In the genomic region with DNA sequence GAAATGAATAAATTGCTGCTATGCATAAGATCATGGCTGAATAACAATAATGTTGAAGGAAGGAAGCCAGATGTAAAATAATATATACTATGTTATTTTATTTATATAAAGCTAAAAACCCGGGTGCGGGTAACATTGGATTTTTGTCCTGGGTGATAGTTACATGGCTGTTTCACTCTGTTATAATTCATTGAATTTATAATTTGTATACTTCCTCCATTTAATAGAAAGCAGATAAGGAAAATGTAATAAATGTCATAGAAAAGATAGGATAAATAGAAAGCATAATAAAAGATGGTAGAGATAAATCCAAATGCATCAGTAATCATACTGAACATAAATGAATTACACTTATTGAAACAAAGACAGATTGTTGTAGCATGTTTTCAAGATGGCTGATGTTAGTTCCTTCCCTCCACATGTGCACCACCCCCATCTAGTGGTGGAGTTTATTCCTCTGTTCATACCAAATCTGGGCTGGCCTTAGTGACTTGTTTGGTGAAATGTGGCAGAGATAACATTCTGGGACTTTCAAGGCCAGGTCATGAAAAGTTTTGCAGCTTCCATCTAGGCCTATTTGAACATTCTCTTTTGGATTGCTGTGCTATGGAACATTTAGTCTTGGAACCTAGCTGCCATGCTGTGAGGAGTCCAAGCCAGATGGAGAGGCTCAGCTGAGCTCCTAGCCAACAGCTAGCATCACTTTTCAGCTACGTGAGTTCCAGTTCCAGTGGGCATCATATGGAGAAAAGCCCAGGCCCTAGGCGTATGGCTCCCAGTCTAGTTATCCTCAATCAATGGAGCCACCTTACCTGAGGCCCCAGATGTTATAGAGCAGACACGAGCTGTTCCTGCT, we compare ENCODE assay signal across 8 cellular contexts. TPM values are rescaled to one million over a fixed set of nuclear protein-coding genes. Genes with fewer than 3 reads are reported as not detected.
DNase-seq lines count a peak whose midpoint lies in the region; ATAC-seq and TF ChIP-seq lines count a peak whose summit lies in the region.

No MANE protein-coding gene starts in this region.

- H3K27me3 ChIP-seq in ascending aorta = no peaks in the 10 kb centered on the region
- H3K27me3 ChIP-seq in neuronal stem cell (ENCODE audit: control insufficient read depth in 3 of 3, insufficient read depth in 3 of 3, low read depth in 1 of 3, low read length in 3 of 3) = no peaks in the 10 kb centered on the region

- no peak overlapping the region for H3K4ac ChIP-seq in neuronal stem cell (ENCODE audit: low read length)

- no peak overlapping the region for H4K91ac ChIP-seq in neuronal stem cell (ENCODE audit: low read depth, low read length, poor library complexity)

- peak; percentile 97 for ATAC-seq in T-helper 17 cell

- H3K4me1 ChIP-seq in ascending aorta = no peaks in the 10 kb centered on the region
- no peaks in the 10 kb centered on the region for H3K4me1 ChIP-seq in neuronal stem cell (ENCODE audit: control insufficient read depth in 2 of 2, insufficient read depth in 1 of 2, low read depth in 1 of 2, low read length in 2 of 2)

- H3K27me3 Mint-ChIP-seq in T-helper 17 cell = no peaks in the 10 kb centered on the region

- no peak overlapping the region for H2AFZ ChIP-seq in neuronal stem cell (ENCODE audit: low read length)

- WGBS in neuronal stem cell (ENCODE audit: extremely low coverage in 2 of 2, insufficient read length in 2 of 2, insufficient replicate concordance in 1 of 2), 2 donors = no CpG with 5 or more reads among the region's 5 CpGs

- H3K9me3 ChIP-seq in T-helper 17 cell (ENCODE audit: control insufficient read depth, low read length, poor library complexity, severe bottlenecking) (no peaks in the 10 kb centered on the region), ascending aorta (no peaks in the 10 kb centered on the region), neuronal stem cell (replicated peaks in 1 of 2; ENCODE audit: control insufficient read depth in 2 of 2, insufficient read depth in 1 of 2, low read depth in 1 of 2, low read length in 2 of 2) (peaks cover 10 to 22% of the 10 kb centered on the region in 2 donors)

- H2BK120ac ChIP-seq in neuronal stem cell (ENCODE audit: low read depth, low read length) = no peak overlapping the region

- DNase-seq in NCI-H2196 (lab: John Stamatoyannopoulos, UW; ENCODE audit: unreplicated experiment) (peak; percentile 26), NCI-H2196 treated with DMSO at 0.1 percent for 48 hours (lab: John Stamatoyannopoulos, UW; ENCODE audit: unreplicated experiment) (no peak), T-helper 17 cell (peak; percentile 15 to 60 (median 27)), ascending aorta (ENCODE audit: low spot score in 2 of 2) (no peak), iris pigment epithelial cell (ENCODE audit: low read depth) (peak; percentile 72), neuronal stem cell (ENCODE audit: low spot score) (no peak)
- peak; percentile 64 for DNase-seq in Jurkat, Clone E6-1 (ENCODE audit: low read depth, low spot score)
- DNase-seq in stimulated activated CD4-positive, alpha-beta T cell treated with anti-CD3 and anti-CD28 coated beads, TNF-alpha, amount 100 ng/mL, for 24 hours (ENCODE audit: low read depth in 3 of 3) = peak; percentile 38 to 61 (median 44)

- intact Hi-C loops in ascending aorta (cut with DNase I) = no loop called here

- no peak overlapping the region for H3K9ac ChIP-seq in neuronal stem cell (ENCODE audit: low read depth, low read length, poor library complexity)

- no peak overlapping the region for H4K8ac ChIP-seq in neuronal stem cell (ENCODE audit: low read depth, low read length)

- no peak overlapping the region for H2BK15ac ChIP-seq in neuronal stem cell (ENCODE audit: low read length)

- H3K4me1 Mint-ChIP-seq in T-helper 17 cell = peaks cover 8% of the 10 kb centered on the region

- no peak overlapping the region for H3K14ac ChIP-seq in neuronal stem cell (ENCODE audit: low read length)

- H2BK5ac ChIP-seq in neuronal stem cell (ENCODE audit: low read length) = no peak overlapping the region

- H3K27ac ChIP-seq in ascending aorta = no peak overlapping the region
- H3K27ac ChIP-seq in neuronal stem cell (replicated peaks; ENCODE audit: low read length) = no peak overlapping the region

- no peak overlapping the region for H3K4me3 ChIP-seq in Jurkat, Clone E6-1 (ENCODE audit: low read length)
- H3K4me3 ChIP-seq in ascending aorta = no peak overlapping the region
- H3K4me3 ChIP-seq in neuronal stem cell (ENCODE audit: low read length in 2 of 2) = no peak overlapping the region

- no peak overlapping the region for H3K27ac Mint-ChIP-seq in T-helper 17 cell

- H3K4me3 Mint-ChIP-seq in T-helper 17 cell = no peak overlapping the region

- no peak overlapping the region for H3K18ac ChIP-seq in neuronal stem cell (ENCODE audit: low read length)

- no peak overlapping the region for H2BK12ac ChIP-seq in neuronal stem cell (ENCODE audit: low read length)

- H3K79me1 ChIP-seq in neuronal stem cell (ENCODE audit: low read depth, low read length) = peaks cover 1% of the 10 kb centered on the region

- TF ChIP-seq CTCF in ascending aorta (IDR thresholded peaks at IDR 0.05) = peak; percentile 5 to 43 (median 28)

- no peak overlapping the region for H2AK5ac ChIP-seq in neuronal stem cell (ENCODE audit: low read depth, low read length)

- H3K4me2 ChIP-seq in neuronal stem cell (ENCODE audit: insufficient read depth, low read length, poor library complexity, severe bottlenecking) = no peak overlapping the region

- H3K36me3 ChIP-seq in ascending aorta (peaks cover 0 to 5% of the 10 kb centered on the region in 2 donors), neuronal stem cell (replicated peaks in 1 of 2; ENCODE audit: control insufficient read depth in 2 of 2, insufficient read depth in 2 of 2, low read length in 2 of 2) (peaks cover 8 to 17% of the 10 kb centered on the region in 2 donors)

- peaks cover 2% of the 10 kb centered on the region for H3K36me3 Mint-ChIP-seq in T-helper 17 cell (ENCODE audit: low read depth)

- H3K23ac ChIP-seq in neuronal stem cell (ENCODE audit: low read depth, low read length, poor library complexity) = no peak overlapping the region

RNA-seq across cellular contexts. Expression of a gene that starts 46.9 kb away (rescaled TPM):
- 12.4 TPM for polyA plus RNA-seq in Jurkat, Clone E6-1 (2012; ENCODE audit: insufficient read depth, insufficient read length)
- total RNA-seq in T-helper 17 cell (10 to 100 TPM; 13.4 to 16.6 TPM), ascending aorta (62.9 TPM)
- polyA plus RNA-seq in neuronal stem cell (2013, experiment 1 of 2) = 21.6 TPM
- polyA plus RNA-seq in neuronal stem cell (2013, experiment 2 of 2) = 21.4 TPM

Comparison
In these comparisons a context has a peak if more than half of its experiments do, and no peak if none do; other contexts are left out.
1. DNase-seq: peak in NCI-H2196 (single experiment), Jurkat, Clone E6-1 (single experiment), T-helper 17 cell (3 of 3), iris pigment epithelial cell (single experiment) and stimulated activated CD4-positive, alpha-beta T cell treated with anti-CD3 and anti-CD28 coated beads, TNF-alpha, amount 100 ng/mL, for 24 hours (3 of 3); none in NCI-H2196 treated with DMSO at 0.1 percent for 48 hours (single experiment), ascending aorta (0 of 2) and neuronal stem cell (single experiment).